Comparison of ENCODE assay signal across 29 cellular contexts in the genomic region with DNA sequence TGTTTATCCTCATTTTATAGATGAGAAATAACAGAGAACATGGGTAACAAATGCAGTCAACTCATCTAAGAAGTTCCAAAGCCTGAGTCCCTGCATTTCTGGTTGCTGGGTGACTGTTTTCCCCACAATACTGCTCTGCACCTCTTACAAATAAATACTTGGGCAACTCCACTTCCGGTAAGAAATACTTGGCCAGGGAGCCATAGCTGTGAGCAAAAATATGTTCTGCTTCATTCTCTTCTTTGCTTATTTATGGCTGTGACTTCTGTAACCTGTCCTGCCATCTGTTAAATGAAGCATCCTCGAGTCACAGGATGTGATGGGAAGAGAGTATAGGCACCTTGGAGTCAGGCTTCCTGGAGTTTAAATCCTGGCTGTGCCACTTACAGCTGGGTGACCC. TPM values are rescaled to one million over a fixed set of nuclear protein-coding genes. Genes with fewer than 3 reads are reported as not detected.
DNase-seq lines count a peak whose midpoint lies in the region; ATAC-seq and TF ChIP-seq lines count a peak whose summit lies in the region.
"Had no signal": no experiment of that assay in that cellular context is flagged by ENCODE, and none has a peak within 500 bp of the region (broad histone marks: within the 10 kb centered on the region; RNA-seq: fewer than 3 reads in every experiment).

No MANE protein-coding gene starts in this region.

- POLR2A ChIA-PET in PC-3 (lab: Charles Lee; ENCODE audit: unreplicated experiment) = no interaction called here

- ATAC-seq in PC-3 = no peak
- ATAC-seq in HG03469 (IDR thresholded peaks at IDR 0.05; ENCODE audit: unreplicated experiment) = no peak
- ATAC-seq in body of pancreas = no peak
- ATAC-seq: activated T-cell treated with anti-CD3 and anti-CD28 coated beads, Interleukin-2, amount 50 U/mL, for 72 hours; naive thymus-derived CD4-positive, alpha-beta T cell; Panc1; right cardiac atrium had no signal

- CTCF ChIA-PET in PC-3 (lab: Charles Lee) = no interaction called here

- H3K27me3 ChIP-seq in PC-3 (ENCODE audit: low read length) = no peaks in the 10 kb centered on the region
- no peaks in the 10 kb centered on the region for H3K27me3 ChIP-seq in fibroblast of lung (ENCODE audit: control insufficient read depth, insufficient read depth, low read length)
- no peaks in the 10 kb centered on the region for H3K27me3 ChIP-seq in hepatocyte
- H3K27me3 ChIP-seq in body of pancreas = no peaks in the 10 kb centered on the region
- H3K27me3 ChIP-seq: BLaER1, stomach, tibial nerve had no signal

- no peak overlapping the region for H3K9ac ChIP-seq in PC-3 (ENCODE audit: low read length)
- no peak overlapping the region for H3K9ac ChIP-seq in fibroblast of lung (ENCODE audit: insufficient read depth, low read length)
- H3K9ac ChIP-seq: BLaER1, KMS-11 had no signal

- H3K36me3 ChIP-seq in PC-3 (ENCODE audit: low read depth, low read length) (no peaks in the 10 kb centered on the region), fibroblast of lung (ENCODE audit: control insufficient read depth, insufficient read depth, low read length) (no peaks in the 10 kb centered on the region), hepatocyte (replicated peaks; ENCODE audit: insufficient read depth, low read depth) (no peaks in the 10 kb centered on the region), body of pancreas (replicated peaks in 1 of 2; ENCODE audit: insufficient read depth in 1 of 2, low read depth in 2 of 2) (no peaks in the 10 kb centered on the region)
- H3K36me3 ChIP-seq: BLaER1, stomach, tibial nerve had no signal

- DNase-seq in NCI-H2171 treated with DMSO at 0.1 percent for 48 hours (lab: John Stamatoyannopoulos, UW) = peak; percentile 21
- DNase-seq in NCI-H2171 (lab: John Stamatoyannopoulos, UW) = no peak
- peak; percentile 38 for DNase-seq in PC-3
- DNase-seq in fibroblast of lung (ENCODE audit: low read depth in 2 of 2) = peak; percentile 16 to 64
- no peak for DNase-seq in posterior cingulate gyrus
- no peak for DNase-seq in hepatocyte (ENCODE audit: low spot score)
- no peak for DNase-seq in body of pancreas
- DNase-seq: 8988T; activated CD4-positive, alpha-beta T cell treated with anti-CD3 and anti-CD28 coated beads, Interleukin-2, amount 10 ng/mL, durations not matched to agents 24 days and 14 days; activated naive CD4-positive, alpha-beta T cell treated with anti-CD3 and anti-CD28 coated beads, Interleukin-2, amount 10 ng/mL, durations not matched to agents 7 days and 5 days; activated T-cell treated with anti-CD3 and anti-CD28 coated beads, Interleukin-2, amount 50 U/mL, for 72 hours; anterior cingulate cortex; Caco-2; H7; naive thymus-derived CD4-positive, alpha-beta T cell; NCI-H1092; NCI-H2029 treated with DMSO at 0.1 percent for 48 hours; NCI-H446 treated with DMSO at 0.1 percent for 48 hours; right cardiac atrium; stomach had no signal

- intact Hi-C loops in PC-3 (cut with micrococcal nuclease) (no loop called here), posterior cingulate gyrus (cut with DNase I) (no loop called here), body of pancreas (cut with DNase I) (no loop called here)

- no peak overlapping the region for H3K4me2 ChIP-seq in PC-3 (ENCODE audit: low read length)
- H3K4me2 ChIP-seq in fibroblast of lung (ENCODE audit: extremely low read depth, insufficient read depth, low read length) = no peak overlapping the region
- no peak overlapping the region for H3K4me2 ChIP-seq in hepatocyte
- H3K4me2 ChIP-seq: BLaER1, KMS-11 had no signal

- no TSS peak for BruUV-seq in PC-3 (replicated peaks; lab: Mats Ljungman, UMichigan)

- H4K20me1 ChIP-seq in PC-3 (ENCODE audit: low read length) (no peaks in the 10 kb centered on the region), fibroblast of lung (ENCODE audit: control insufficient read depth, extremely low read depth, insufficient read depth, low read length) (no peaks in the 10 kb centered on the region), hepatocyte (ENCODE audit: insufficient read depth, poor library complexity, severe bottlenecking) (no peaks in the 10 kb centered on the region)
- H4K20me1 ChIP-seq: BLaER1 had no signal

- H3K9me2 ChIP-seq in PC-3 (replicated peaks; ENCODE audit: low read length) = no peaks in the 10 kb centered on the region; the same call in 1 of the 2 replicates
- no peaks in the 10 kb centered on the region for H3K9me2 ChIP-seq in hepatocyte (replicated peaks; ENCODE audit: insufficient read depth)

- H2AFZ ChIP-seq in PC-3 (ENCODE audit: low read length) = no peak overlapping the region
- no peak overlapping the region for H2AFZ ChIP-seq in fibroblast of lung (ENCODE audit: low read length)
- no peak overlapping the region for H2AFZ ChIP-seq in hepatocyte

- H3K9me3 ChIP-seq in PC-3 (ENCODE audit: low read length) (no peaks in the 10 kb centered on the region), fibroblast of lung (ENCODE audit: control insufficient read depth, insufficient read depth, low read depth, low read length) (no peaks in the 10 kb centered on the region), hepatocyte (ENCODE audit: low read depth) (no peaks in the 10 kb centered on the region), body of pancreas (peaks cover 0 to 8% (median 0%) of the 10 kb centered on the region in 3 donors)

- H3K27ac ChIP-seq in PC-3 (ENCODE audit: low read length) = no peak overlapping the region
- no peak overlapping the region for H3K27ac ChIP-seq in fibroblast of lung (ENCODE audit: insufficient read depth, low read length)
- no peak overlapping the region for H3K27ac ChIP-seq in hepatocyte
- no peak overlapping the region for H3K27ac ChIP-seq in body of pancreas
- H3K27ac ChIP-seq: BLaER1, epithelial cell of prostate, KMS-11, SK-N-MC, stomach, tibial nerve, VCaP had no signal

- no peaks in the 10 kb centered on the region for H3F3A ChIP-seq in PC-3 (ENCODE audit: low read length, unreplicated experiment)

- H3K79me2 ChIP-seq in PC-3 (ENCODE audit: low read length) = no peaks in the 10 kb centered on the region
- H3K79me2 ChIP-seq in fibroblast of lung (ENCODE audit: control insufficient read depth, insufficient read depth, low read length) = no peaks in the 10 kb centered on the region
- no peaks in the 10 kb centered on the region for H3K79me2 ChIP-seq in hepatocyte

- TF ChIP-seq CTCF in PC-3 (conservative IDR thresholded peaks at IDR 0.05; ENCODE audit: low read depth, low read length) (no peak), fibroblast of lung (conservative IDR thresholded peaks at IDR 0.05 in 1 of 2, IDR thresholded peaks at IDR 0.05 in 1 of 2; ENCODE audit: low read depth in 1 of 2, low read length in 2 of 2) (no peak), hepatocyte (IDR thresholded peaks at IDR 0.05; ENCODE audit: poor library complexity) (no peak), body of pancreas (IDR thresholded peaks at IDR 0.05) (no peak)

- H3K4me3 ChIP-seq in PC-3 (ENCODE audit: low read length) = no peak overlapping the region
- no peak overlapping the region for H3K4me3 ChIP-seq in fibroblast of lung (replicated peaks in 1 of 4; ENCODE audit: control extremely low read depth in 1 of 4, insufficient read depth in 1 of 4, low read depth in 3 of 4, low read length in 4 of 4)
- no peak overlapping the region for H3K4me3 ChIP-seq in hepatocyte
- H3K4me3 ChIP-seq in body of pancreas = no peak overlapping the region
- H3K4me3 ChIP-seq: BLaER1, SK-N-MC, stomach, tibial nerve had no signal

- 87% methylated on average over 2 of the region's 2 CpGs for WGBS in hepatocyte (ENCODE audit: low lambda C conversion rate, missing lambda C conversion rate)
- WGBS in body of pancreas, 2 donors = 51 to 52% methylated on average over 2 of the region's 2 CpGs

- TF ChIP-seq POLR2A in body of pancreas (IDR thresholded peaks at IDR 0.05) = no peak

- H3K4me1 ChIP-seq in PC-3 (ENCODE audit: insufficient read depth, low read length) (peaks cover 18% of the 10 kb centered on the region), fibroblast of lung (ENCODE audit: control insufficient read depth, extremely low read depth, insufficient read depth, low read length) (no peaks in the 10 kb centered on the region), hepatocyte (ENCODE audit: insufficient read depth) (no peaks in the 10 kb centered on the region), body of pancreas (no peaks in the 10 kb centered on the region)
- H3K4me1 ChIP-seq: BLaER1, Caco-2, stomach, tibial nerve had no signal

RNA-seq across cellular contexts. Expression of gene GDNF, which starts 49.9 kb away (rescaled TPM):
- total RNA-seq in PC-3 (2014; rRNA removed) = not detected in 2 replicates
- total RNA-seq in fibroblast of lung = 0.51 and 0.83 TPM in 2 replicates
- polyA plus RNA-seq in fibroblast of lung = 0.32 and 2.2 TPM in 2 replicates
- polyA plus RNA-seq in fibroblast of lung (2012) = 0.47 and 2.3 TPM in 2 replicates
- polyA minus RNA-seq in fibroblast of lung (ENCODE audit: low replicate concordance) = 0.39 and 1.1 TPM in 2 replicates
- 0.20 and 1.1 TPM in 2 replicates for total RNA-seq in hepatocyte
- polyA plus RNA-seq in hepatocyte = 0.05 and 0.19 TPM in 2 replicates
- not detected for total RNA-seq in body of pancreas
- total RNA-seq: activated T-cell treated with anti-CD3 and anti-CD28 coated beads, Interleukin-2, amount 50 U/mL, for 72 hours; Caco-2; naive thymus-derived CD4-positive, alpha-beta T cell; T-helper 2 cell treated with Interferon-gamma antibody and Interleukin-4, amounts not matched to agents 100 ng/mL and 5 ng/mL, for 36 hours; tibial nerve had no signal
- polyA plus RNA-seq: naive thymus-derived CD4-positive, alpha-beta T cell had no signal

Comparison
In these comparisons a context has a peak if more than half of its experiments do, and no peak if none do; other contexts are left out.
1. DNase-seq: peak in NCI-H2171 treated with DMSO at 0.1 percent for 48 hours (single experiment), PC-3 (single experiment) and fibroblast of lung (2 of 2); none in NCI-H2171 (single experiment), posterior cingulate gyrus (0 of 10), hepatocyte (single experiment) and body of pancreas (0 of 4).